ENCODE assay signal across 8 cellular contexts in genomic region chr2:56184500-56184996, GRCh38. TPM values are rescaled to one million over a fixed set of nuclear protein-coding genes. Genes with fewer than 3 reads are reported as not detected.
DNase-seq lines count a peak whose midpoint lies in the region; ATAC-seq and TF ChIP-seq lines count a peak whose summit lies in the region.

No MANE protein-coding gene starts in this region.

- intact Hi-C loops in A673 (cut with micrococcal nuclease; ENCODE audit: unreplicated experiment) = loop anchor here (5.0 to 10.0 kb wide), 2 partner anchors 840 to 1313 kb away; no protein-coding TSS in a partner anchor

- H2AFZ ChIP-seq in osteoblast (ENCODE audit: low read length) = no peak overlapping the region

- in situ Hi-C loops in GM13977 (cut with MboI; ENCODE audit: low pct_unique_long_range_greater_than_20kb, low sequenced_read_pairs, unreplicated experiment) = loop anchor here (25.0 kb wide), 1 partner anchor 1328 kb away; no protein-coding TSS in a partner anchor

- H3K9me3 ChIP-seq in A673 (ENCODE audit: low read depth, low read length, poor library complexity, severe bottlenecking) (no peaks in the 10 kb centered on the region), osteoblast (ENCODE audit: low read depth, low read length) (no peaks in the 10 kb centered on the region)

- H3K4me1 ChIP-seq in A673 (ENCODE audit: insufficient read depth, low read length, poor library complexity, severe bottlenecking) = no peaks in the 10 kb centered on the region
- no peaks in the 10 kb centered on the region for H3K4me1 ChIP-seq in osteoblast (ENCODE audit: insufficient read depth, low read length)

- H3K36me3 ChIP-seq in A673 (ENCODE audit: insufficient read depth, low read length, poor library complexity, severe bottlenecking) = no peaks in the 10 kb centered on the region
- H3K36me3 ChIP-seq in osteoblast (ENCODE audit: insufficient read depth, low read length) = no peaks in the 10 kb centered on the region

- no peaks in the 10 kb centered on the region for H3K79me2 ChIP-seq in osteoblast (ENCODE audit: insufficient read depth, low read length)

- TF ChIP-seq CTCF in A673 (conservative IDR thresholded peaks at IDR 0.05; ENCODE audit: low read depth, low read length) = no peak
- no peak for TF ChIP-seq CTCF in osteoblast (IDR thresholded peaks at IDR 0.05; ENCODE audit: extremely low read depth, low read depth, low read length)
- TF ChIP-seq CTCF in GM13977 (IDR thresholded peaks at IDR 0.05; ENCODE audit: extremely low read depth, insufficient read depth, missing control alignments) = no peak

- no peak for DNase-seq in A673 (ENCODE audit: low spot score)
- peak; percentile 10 for DNase-seq in NCI-H510A (lab: John Stamatoyannopoulos, UW)
- DNase-seq in osteoblast (ENCODE audit: insufficient read length, low spot score, missing footprints) = no peak
- DNase-seq in GM13977 (ENCODE audit: low spot score) = no peak
- DNase-seq in stimulated activated naive CD4-positive, alpha-beta T cell treated with Interleukin-2 at 50 U/mL for 16 hours (lab: John Stamatoyannopoulos, UW) = no peak

- CTCF ChIA-PET in A673 (lab: Charles Lee) = interaction anchor here (0.7 to 1.7 kb wide), 2 partner anchors 568 to 1331 kb away, joined by 4 to 5 read pairs; no protein-coding TSS in a partner anchor

- POLR2A ChIA-PET in A673 (lab: Charles Lee; ENCODE audit: low non-redundant PET) = no interaction called here

- BruUV-seq in A673 (replicated peaks; lab: Mats Ljungman, UMichigan) = no TSS peak

- H3K27ac ChIP-seq in A673 (ENCODE audit: low read depth, low read length, poor library complexity, severe bottlenecking) = no peak overlapping the region
- H3K27ac ChIP-seq in osteoblast (ENCODE audit: low read depth, low read length) = no peak overlapping the region

- H3K27me3 ChIP-seq in A673 (replicated peaks; ENCODE audit: insufficient read depth, low read depth, low read length, poor library complexity) (peaks cover 57% of the 10 kb centered on the region), osteoblast (ENCODE audit: insufficient read depth, low read length) (peaks cover 33% of the 10 kb centered on the region)

- ATAC-seq in GM19035 (IDR thresholded peaks at IDR 0.05; ENCODE audit: unreplicated experiment) (peak; percentile 17), esophagus mucosa (peak; percentile 20), GM21576 (IDR thresholded peaks at IDR 0.05; ENCODE audit: unreplicated experiment) (no peak)

- H3K4me3 ChIP-seq in A673 (ENCODE audit: low read depth, low read length, poor library complexity, severe bottlenecking) (peak overlapping the region; percentile 54), osteoblast (ENCODE audit: insufficient read depth, low read length) (no peak overlapping the region)

- no peaks in the 10 kb centered on the region for H4K20me1 ChIP-seq in osteoblast (ENCODE audit: insufficient read depth, low read length)

- H3K4me2 ChIP-seq in osteoblast (ENCODE audit: insufficient read depth, low read length) = peak overlapping the region; percentile 45

RNA-seq across cellular contexts. Expression of gene CCDC85A, which starts 0.8 kb away (rescaled TPM):
- 0.15 and 0.39 TPM in 2 replicates for total RNA-seq in A673 (2021)
- 0.24 TPM for total RNA-seq in esophagus mucosa
- total RNA-seq in osteoblast = 0.29 and 0.72 TPM in 2 replicates
